ENCODE assay signal across 8 cellular contexts in genomic region chr7:141754939-141755338, GRCh38. TPM values are rescaled to one million over a fixed set of nuclear protein-coding genes. Genes with fewer than 3 reads are reported as not detected.
DNase-seq lines count a peak whose midpoint lies in the region; ATAC-seq and TF ChIP-seq lines count a peak whose summit lies in the region.

No MANE protein-coding gene starts in this region.

- no peaks in the 10 kb centered on the region for H3K9me2 ChIP-seq in hepatocyte (replicated peaks; ENCODE audit: insufficient read depth)

- H4K20me1 ChIP-seq in hepatocyte (ENCODE audit: insufficient read depth, poor library complexity, severe bottlenecking): no peaks in the 10 kb centered on the region

- H3K9me3 ChIP-seq in hepatocyte (ENCODE audit: low read depth): peaks cover 23% of the 10 kb centered on the region

- H3K4me1 ChIP-seq in hepatocyte (ENCODE audit: insufficient read depth): no peaks in the 10 kb centered on the region

- WGBS in hepatocyte (ENCODE audit: low lambda C conversion rate, missing lambda C conversion rate): 90% methylated on average over 6 of the region's 6 CpGs

- TF ChIP-seq CTCF in GM13977 (IDR thresholded peaks at IDR 0.05; ENCODE audit: extremely low read depth, insufficient read depth, missing control alignments): peak; percentile 46
- peak; percentile 30 for TF ChIP-seq CTCF in hepatocyte (IDR thresholded peaks at IDR 0.05; ENCODE audit: poor library complexity)

- no peaks in the 10 kb centered on the region for H3K79me2 ChIP-seq in hepatocyte

- H3K27ac ChIP-seq in hepatocyte: no peak overlapping the region

- H3K36me3 ChIP-seq in hepatocyte (replicated peaks; ENCODE audit: insufficient read depth, low read depth): peaks cover 23% of the 10 kb centered on the region

- DNase-seq in AML-193 (lab: John Stamatoyannopoulos, UW) (peak; percentile 4 to 7), GM13977 (ENCODE audit: low spot score) (no peak), RPMI7951 (ENCODE audit: low read depth) (peak; percentile 21), hepatocyte (ENCODE audit: low spot score) (peak; percentile 11)

- no peak overlapping the region for H3K4me3 ChIP-seq in hepatocyte

- H3K27me3 ChIP-seq in hepatocyte: no peaks in the 10 kb centered on the region

- H3K4me2 ChIP-seq in hepatocyte: no peak overlapping the region

- no peak overlapping the region for H2AFZ ChIP-seq in hepatocyte

- no peak for ATAC-seq in GM18519 (IDR thresholded peaks at IDR 0.05; ENCODE audit: low FRiP score, unreplicated experiment)
- ATAC-seq in HG03025 (IDR thresholded peaks at IDR 0.05; ENCODE audit: low FRiP score, unreplicated experiment): no peak
- ATAC-seq in HG02610 (IDR thresholded peaks at IDR 0.05; ENCODE audit: unreplicated experiment): no peak
- ATAC-seq in HG02642 (IDR thresholded peaks at IDR 0.05; ENCODE audit: poor library complexity, unreplicated experiment): no peak

- in situ Hi-C loops in GM13977 (cut with MboI; ENCODE audit: low pct_unique_long_range_greater_than_20kb, low sequenced_read_pairs, unreplicated experiment): no loop called here

RNA-seq across cellular contexts. Expression of gene TAS2R3, which starts 9.0 kb away (rescaled TPM):
- total RNA-seq in RPMI7951 (2014; rRNA removed; shearing (Covaris generic)): 0.12 TPM in 1 of 2 replicates, not detected in the other
- total RNA-seq in hepatocyte: 0.87 and 1.3 TPM in 2 replicates
- polyA plus RNA-seq in hepatocyte: not detected in 2 replicates

RNA-seq across cellular contexts. Expression of gene SSBP1, which starts 16.8 kb away (rescaled TPM):
- 318 and 328 TPM in 2 replicates for total RNA-seq in RPMI7951 (2014; rRNA removed; shearing (Covaris generic))
- 153 and 186 TPM in 2 replicates for total RNA-seq in hepatocyte
- polyA plus RNA-seq in hepatocyte: 212 and 220 TPM in 2 replicates

RNA-seq across cellular contexts. Expression of gene TAS2R4, which starts 21.5 kb away (rescaled TPM):
- total RNA-seq in RPMI7951 (2014; rRNA removed; shearing (Covaris generic)): 0.10 and 0.12 TPM in 2 replicates
- total RNA-seq in hepatocyte: 1.9 and 2.6 TPM in 2 replicates
- not detected in 2 replicates for polyA plus RNA-seq in hepatocyte

RNA-seq across cellular contexts. Expression of gene TAS2R5, which starts 35.1 kb away (rescaled TPM):
- not detected in 2 replicates for total RNA-seq in RPMI7951 (2014; rRNA removed; shearing (Covaris generic))
- 4.4 and 5.1 TPM in 2 replicates for total RNA-seq in hepatocyte
- polyA plus RNA-seq in hepatocyte: 1.5 and 1.6 TPM in 2 replicates

RNA-seq across cellular contexts. Expression of gene WEE2, which starts 46.8 kb away (rescaled TPM):
- total RNA-seq in RPMI7951 (2014; rRNA removed; shearing (Covaris generic)): not detected in 2 replicates
- total RNA-seq in hepatocyte: 3.6 and 3.7 TPM in 2 replicates
- 0.60 and 0.89 TPM in 2 replicates for polyA plus RNA-seq in hepatocyte
